9 cellular contexts compared by ENCODE assay signal in the genomic region with DNA sequence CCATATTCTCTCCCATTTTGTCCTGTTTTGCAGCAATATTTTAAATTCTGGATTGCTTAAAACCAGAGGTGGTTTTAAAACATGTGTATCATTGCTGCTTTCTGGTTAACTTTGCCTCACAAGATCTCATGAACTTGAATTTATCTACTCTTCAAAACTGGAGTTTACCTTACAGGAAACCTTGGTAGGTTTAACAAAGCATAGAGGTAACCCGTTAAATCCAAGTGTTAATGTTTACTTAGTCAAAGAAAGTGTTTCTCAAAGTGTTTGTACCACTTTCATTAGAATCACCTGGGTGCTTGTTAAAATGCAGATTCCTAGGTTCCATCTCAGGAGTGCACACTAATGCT. TPM values are rescaled to one million over a fixed set of nuclear protein-coding genes. Genes with fewer than 3 reads are reported as not detected.
DNase-seq lines count a peak whose midpoint lies in the region; ATAC-seq lines count a peak whose summit lies in the region.
"Had no signal": no experiment of that assay in that cellular context is flagged by ENCODE, and none has a peak within 500 bp of the region (broad histone marks: within the 10 kb centered on the region; RNA-seq: fewer than 3 reads in every experiment).

No MANE protein-coding gene starts in this region.

- H3K4me3 Mint-ChIP-seq in immature natural killer cell, result peak overlapping the region; percentile 51 to 82 (median 72)

- DNase-seq in immature natural killer cell (no peak), Kasumi-1 (lab: John Stamatoyannopoulos, UW) (no peak), NCI-H2081 treated with DMSO at 0.1 percent for 48 hours (lab: John Stamatoyannopoulos, UW) (no peak)
- DNase-seq: NCI-H1105, tibial artery had no signal

- peaks cover 0 to 7% (median 4%) of the 10 kb centered on the region in 3 donors for H3K36me3 Mint-ChIP-seq in immature natural killer cell

- ATAC-seq in GM18861 (IDR thresholded peaks at IDR 0.05; ENCODE audit: unreplicated experiment) (peak; percentile 31), GM21515 (IDR thresholded peaks at IDR 0.05; ENCODE audit: unreplicated experiment) (peak; percentile 15), HG03442 (IDR thresholded peaks at IDR 0.05; ENCODE audit: unreplicated experiment) (peak; percentile 9)
- no peak for ATAC-seq in activated CD4-positive, CD25-positive, alpha-beta regulatory T cell treated with anti-CD3 and anti-CD28 coated beads, Interleukin-2, amount 50 U/mL, for 24 hours

- H3K4me1 Mint-ChIP-seq in immature natural killer cell, result peaks cover 34 to 50% of the 10 kb centered on the region in 2 donors

- H3K27ac Mint-ChIP-seq in immature natural killer cell, result peak overlapping the region; percentile 52 to 91 (median 76)

- no peaks in the 10 kb centered on the region for H3K27me3 Mint-ChIP-seq in immature natural killer cell (ENCODE audit: low read depth in 3 of 3)

- H3K9me3 Mint-ChIP-seq in immature natural killer cell, result no peaks in the 10 kb centered on the region

RNA-seq across cellular contexts. Expression of gene VDAC2, which starts 44.0 kb away (rescaled TPM):
- 100 to 1,000 TPM; 126 to 191 (median 148) TPM for polyA plus RNA-seq in immature natural killer cell

RNA-seq across cellular contexts. Expression of gene SAMD8, which starts 55.1 kb away (rescaled TPM):
- polyA plus RNA-seq in immature natural killer cell, result 10 to 100 TPM in 1 of 3 donors, 1 to 10 TPM in 2; 5.2 to 12.6 (median 9.8) TPM

Comparison
In these comparisons a context has a peak if more than half of its experiments do, and no peak if none do; other contexts are left out.
1. ATAC-seq: peak in GM18861 (single experiment), GM21515 (single experiment) and HG03442 (single experiment); none in activated CD4-positive, CD25-positive, alpha-beta regulatory T cell treated with anti-CD3 and anti-CD28 coated beads, Interleukin-2, amount 50 U/mL, for 24 hours (0 of 2).